ENCODE assay signal across 1 cellular context in genomic region chr9:132531187-132531586, GRCh38.
TF ChIP-seq lines count a peak whose summit lies in the region.

No MANE protein-coding gene starts in this region.

TF ChIP-seq in GM23338, 12 proteins besides CTCF, POLR2A, EP300 and RAD21 (continued from another document):
- TF ChIP-seq ZNF462 (CRISPR knock-in tag; IDR thresholded peaks at IDR 0.05): no peak
